In genomic region chr11:73058989-73059674, GRCh38 we compare ENCODE assay signal across 21 cellular contexts.
DNase-seq lines count a peak whose midpoint lies in the region; ATAC-seq, FAIRE-seq and TF ChIP-seq lines count a peak whose summit lies in the region.
"Had no signal": no experiment of that assay in that cellular context is flagged by ENCODE, and none has a peak within 500 bp of the region (broad histone marks: within the 10 kb centered on the region; RNA-seq: fewer than 3 reads in every experiment).

No MANE protein-coding gene starts in this region.

- no peak for TF ChIP-seq POLR2A in A549 (IDR thresholded peaks at IDR 0.05; ENCODE audit: low read length)
- TF ChIP-seq POLR2A in K562 (conservative IDR thresholded peaks at IDR 0.05), result no peak

- H3K9ac ChIP-seq in Karpas-422 (ENCODE audit: low read length) (no peak overlapping the region), K562 (ENCODE audit: insufficient read depth in 1 of 2, low read depth in 2 of 2, low read length in 2 of 2) (no peak overlapping the region), mammary epithelial cell (ENCODE audit: insufficient read depth, low read length) (no peak overlapping the region)
- H3K9ac ChIP-seq: KMS-11 had no signal

- H3K27me3 ChIP-seq in Karpas-422 (ENCODE audit: low read length) (no peaks in the 10 kb centered on the region), K562 (ENCODE audit: control insufficient read depth in 2 of 2, insufficient read depth in 2 of 2, low read length in 2 of 2) (no peaks in the 10 kb centered on the region), mammary epithelial cell (ENCODE audit: insufficient read depth, low read length) (no peaks in the 10 kb centered on the region)
- H3K27me3 ChIP-seq: BE2C had no signal

- 25% methylated on average over 4 of the region's 4 CpGs for WGBS in A549 (ENCODE audit: missing lambda C conversion rate)
- 23% methylated on average over 4 of the region's 4 CpGs for WGBS in K562 (ENCODE audit: insufficient coverage, low coverage, missing lambda C conversion rate)
- WGBS in mammary epithelial cell (ENCODE audit: low coverage, missing lambda C conversion rate), result 81% methylated on average over 4 of the region's 4 CpGs

- H3K4me2 ChIP-seq in A549, result peak overlapping the region; percentile 63
- no peak overlapping the region for H3K4me2 ChIP-seq in Karpas-422 (ENCODE audit: low read depth, low read length, poor library complexity, severe bottlenecking)
- H3K4me2 ChIP-seq in K562 (ENCODE audit: insufficient read depth, low read length), result no peak overlapping the region
- no peak overlapping the region for H3K4me2 ChIP-seq in mammary epithelial cell (ENCODE audit: insufficient read depth, low read depth, low read length)
- H3K4me2 ChIP-seq: KMS-11 had no signal

- no peak for DNase-seq in A549 (ENCODE audit: low read depth in 1 of 2, low spot score in 1 of 2)
- DNase-seq in Karpas-422, result no peak
- DNase-seq in K562 (ENCODE audit: extremely low read depth in 1 of 4, low spot score in 3 of 4), result no peak
- no peak for DNase-seq in mammary epithelial cell
- DNase-seq in SW480 (ENCODE audit: low spot score), result no peak
- DNase-seq in SHP77 (lab: John Stamatoyannopoulos, UW), result no peak
- no peak for DNase-seq in DMS79 treated with DMSO at 0.1 percent for 48 hours (lab: John Stamatoyannopoulos, UW)
- DNase-seq: 8988T; BE2C; C1 segment of cervical spinal cord; CD4-positive, CD25-positive, alpha-beta regulatory T cell; DMS153; DMS79; GF-D8; H9 had no signal

- H3K79me2 ChIP-seq in Karpas-422 (ENCODE audit: low read length) (peaks cover 88% of the 10 kb centered on the region), K562 (ENCODE audit: control insufficient read depth, insufficient read depth, low read length) (no peaks in the 10 kb centered on the region; the same call in 2 of the 3 replicates), mammary epithelial cell (ENCODE audit: insufficient read depth, low read length) (peaks cover 12% of the 10 kb centered on the region)

- H3K4me1 ChIP-seq in A549, result peaks cover 18% of the 10 kb centered on the region
- no peaks in the 10 kb centered on the region for H3K4me1 ChIP-seq in HEK293 (ENCODE audit: control insufficient read depth, insufficient read depth, low read length)
- H3K4me1 ChIP-seq in Karpas-422 (ENCODE audit: low read length), result peaks cover 27% of the 10 kb centered on the region
- H3K4me1 ChIP-seq in K562 (replicated peaks in 1 of 2; ENCODE audit: control insufficient read depth in 2 of 2, insufficient read depth in 2 of 2, low read length in 2 of 2), result no peaks in the 10 kb centered on the region; a peak in 2 of 5 replicates
- no peaks in the 10 kb centered on the region for H3K4me1 ChIP-seq in mammary epithelial cell (ENCODE audit: insufficient read depth, low read length)

- TF ChIP-seq RAD21 in A549 (conservative IDR thresholded peaks at IDR 0.05 in 1 of 2, IDR thresholded peaks at IDR 0.05 in 1 of 2), result no peak
- no peak for TF ChIP-seq RAD21 in K562 (CRISPR knock-in tag; conservative IDR thresholded peaks at IDR 0.05 in 1 of 2, IDR thresholded peaks at IDR 0.05 in 1 of 2)

- H3K36me3 ChIP-seq in HEK293 (ENCODE audit: control insufficient read depth in 2 of 2, insufficient read depth in 1 of 2, low read length in 2 of 2) (no peaks in the 10 kb centered on the region), Karpas-422 (ENCODE audit: insufficient read depth, low read length) (peaks cover 6% of the 10 kb centered on the region; the same call in 1 of the 2 replicates), K562 (ENCODE audit: control insufficient read depth, insufficient read depth, low read length) (no peaks in the 10 kb centered on the region), mammary epithelial cell (ENCODE audit: insufficient read depth, low read length) (no peaks in the 10 kb centered on the region)
- H3K36me3 ChIP-seq: BE2C had no signal

- POLR2A ChIA-PET in A549 (lab: Yijun Ruan, JAX), result no interaction called here
- POLR2A ChIA-PET in HEK293 (lab: Yijun Ruan, JAX), result no interaction called here
- POLR2A ChIA-PET in K562 (lab: Yijun Ruan, JAX), result interaction anchor here (0.8 kb wide), 1 partner anchor 128 kb away, joined by 3 read pairs; no protein-coding TSS in a partner anchor

- in situ Hi-C loops in K562 (cut with MboI), result no loop called here
- in situ Hi-C loops in mammary epithelial cell (cut with MboI; ENCODE audit: low sequenced_read_pairs in 2 of 2), result no loop called here

- intact Hi-C loops in K562 (cut with micrococcal nuclease) (no loop called here), mammary epithelial cell (cut with micrococcal nuclease) (no loop called here)

- no peak for ATAC-seq in A549
- ATAC-seq in K562, result no peak

- no peaks in the 10 kb centered on the region for H3K9me1 ChIP-seq in K562 (ENCODE audit: control insufficient read depth, insufficient read depth, low read length)

- H3K4me3 ChIP-seq in A549, result no peak overlapping the region
- H3K4me3 ChIP-seq in HEK293 (ENCODE audit: low read depth, low read length), result no peak overlapping the region
- no peak overlapping the region for H3K4me3 ChIP-seq in Karpas-422 (ENCODE audit: low read length)
- no peak overlapping the region for H3K4me3 ChIP-seq in K562
- no peak overlapping the region for H3K4me3 ChIP-seq in mammary epithelial cell (replicated peaks in 1 of 3; ENCODE audit: insufficient read depth in 1 of 3, low read depth in 2 of 3, low read length in 3 of 3)

- TF ChIP-seq CTCF in A549 (IDR thresholded peaks at IDR 0.05) (no peak), HEK293 (tag by site-specific recombination; IDR thresholded peaks at IDR 0.05) (no peak), K562 (IDR thresholded peaks at IDR 0.05 in 2 of 3, conservative IDR thresholded peaks at IDR 0.05 in 1 of 3; ENCODE audit: insufficient read depth in 2 of 3, low read depth in 1 of 3, low read length in 3 of 3) (no peak), mammary epithelial cell (conservative IDR thresholded peaks at IDR 0.05 in 1 of 2, IDR thresholded peaks at IDR 0.05 in 1 of 2; ENCODE audit: extremely low read depth in 1 of 2, insufficient read depth in 1 of 2, low read depth in 1 of 2, low read length in 2 of 2) (no peak)

- H4K20me1 ChIP-seq in Karpas-422 (ENCODE audit: insufficient read depth, low read depth, low read length), result no peaks in the 10 kb centered on the region
- no peaks in the 10 kb centered on the region for H4K20me1 ChIP-seq in K562 (replicated peaks; ENCODE audit: control insufficient read depth, insufficient read depth, low read length)
- no peaks in the 10 kb centered on the region for H4K20me1 ChIP-seq in mammary epithelial cell (ENCODE audit: insufficient read depth, low read length)

- H3K9me3 ChIP-seq in A549, result no peaks in the 10 kb centered on the region
- no peaks in the 10 kb centered on the region for H3K9me3 ChIP-seq in HEK293 (ENCODE audit: control insufficient read depth, insufficient read depth, low read depth, low read length)
- H3K9me3 ChIP-seq in Karpas-422 (ENCODE audit: low read length), result no peaks in the 10 kb centered on the region
- no peaks in the 10 kb centered on the region for H3K9me3 ChIP-seq in K562 (replicated peaks; ENCODE audit: control insufficient read depth, insufficient read depth, low read depth, low read length)
- H3K9me3 ChIP-seq in mammary epithelial cell (replicated peaks; ENCODE audit: insufficient read depth, low read length), result no peaks in the 10 kb centered on the region
- H3K9me3 ChIP-seq: BE2C, Caco-2 had no signal

- TF ChIP-seq EP300 in A549 (IDR thresholded peaks at IDR 0.05), result no peak
- TF ChIP-seq EP300 in K562 (IDR thresholded peaks at IDR 0.05; ENCODE audit: low read length), result no peak

- CTCF ChIA-PET in A549 (lab: Yijun Ruan, JAX), result no interaction called here
- CTCF ChIA-PET in HEK293 (lab: Yijun Ruan, JAX), result no interaction called here
- CTCF ChIA-PET in K562 (lab: Yijun Ruan, JAX; ENCODE audit: low intra/inter-chr PET ratio), result no interaction called here
- CTCF ChIA-PET in mammary epithelial cell (lab: Charles Lee; ENCODE audit: low non-redundant PET), result no interaction called here

- no peaks in the 10 kb centered on the region for H3K9me2 ChIP-seq in Karpas-422 (replicated peaks; ENCODE audit: insufficient read depth, low read length)

- H2AFZ ChIP-seq in Karpas-422 (ENCODE audit: low read length) (no peak overlapping the region), K562 (ENCODE audit: low read depth, low read length) (no peak overlapping the region), mammary epithelial cell (ENCODE audit: low read depth, low read length) (no peak overlapping the region)

- H3K27ac ChIP-seq in A549 (no peak overlapping the region), HEK293 (ENCODE audit: extremely low read depth, low read depth, low read length) (no peak overlapping the region), Karpas-422 (ENCODE audit: low read length) (peak overlapping the region; percentile 22; the same call in 1 of the 2 replicates), K562 (ENCODE audit: extremely low read depth, low read depth, low read length) (no peak overlapping the region), mammary epithelial cell (ENCODE audit: insufficient read depth, low read depth, low read length) (no peak overlapping the region)
- H3K27ac ChIP-seq: HL-60, KMS-11 had no signal

- BruUV-seq in K562 (replicated peaks; lab: Mats Ljungman, UMichigan) (no TSS peak), mammary epithelial cell (replicated peaks; lab: Mats Ljungman, UMichigan) (no TSS peak)

- dilution Hi-C loops in mammary epithelial cell (cut with HindIII; ENCODE audit: low sequenced_read_pairs), result no loop called here

- FAIRE-seq in A549 (lab: Jason Lieb, UNC) (no peak), K562 (lab: Jason Lieb, UNC) (no peak)
- FAIRE-seq: GM19239, H1 had no signal

TF ChIP-seq in A549, 52 proteins besides CTCF, POLR2A, EP300 and RAD21:
- no peak for TF ChIP-seq NPAS2 (CRISPR knock-in tag; IDR thresholded peaks at IDR 0.05; ENCODE audit: borderline replicate concordance)
- no peak for TF ChIP-seq ZNF302 (CRISPR knock-in tag; IDR thresholded peaks at IDR 0.05)
- no peak for TF ChIP-seq CHD2 (IDR thresholded peaks at IDR 0.05; ENCODE audit: low read length, partially characterized antibody)

TF ChIP-seq in HEK293, 187 proteins besides CTCF, POLR2A, EP300 and RAD21 (continues in another document):
- no peak for TF ChIP-seq ZNF555 (tag by site-specific recombination; conservative IDR thresholded peaks at IDR 0.05)

TF ChIP-seq in K562, 482 proteins besides CTCF, POLR2A, EP300 and RAD21 (continues in another document):
- TF ChIP-seq PKNOX1 (IDR thresholded peaks at IDR 0.05), result peak; percentile 93
- TF ChIP-seq NRF1 (conservative IDR thresholded peaks at IDR 0.05 in 1 of 2, IDR thresholded peaks at IDR 0.05 in 1 of 2), result no peak
- TF ChIP-seq CXXC5 (CRISPR knock-in tag; IDR thresholded peaks at IDR 0.05), result no peak
